ENCODE assay signal across 9 cellular contexts in genomic region chr1:231419738-231420298, GRCh38. TPM values are rescaled to one million over a fixed set of nuclear protein-coding genes. Genes with fewer than 3 reads are reported as not detected.
A peak's percentile ranks its signal among the peaks of the same experiment; 100 is the strongest.
DNase-seq lines count a peak whose midpoint lies in the region; ATAC-seq and TF ChIP-seq lines count a peak whose summit lies in the region.
"Had no signal": no experiment of that assay in that cellular context is flagged by ENCODE, and none has a peak within 500 bp of the region (broad histone marks: within the 10 kb centered on the region; RNA-seq: fewer than 3 reads in every experiment).

No MANE protein-coding gene starts in this region.

- CTCF ChIA-PET in HCT116 (lab: Charles Lee): no interaction called here

- H3K79me2 ChIP-seq in HCT116 (ENCODE audit: insufficient read depth, low read length): peaks cover 65% of the 10 kb centered on the region

- H3K36me3 Mint-ChIP-seq in T-helper 2 cell treated with Interferon-gamma antibody and Interleukin-4, amounts not matched to agents 5 μg/mL and 100 μg/mL, for 36 hours (ENCODE audit: low read depth): peaks cover 32% of the 10 kb centered on the region

- peaks cover 18 to 49% of the 10 kb centered on the region in 2 experiments; a peak in 3 of 4 replicates for H3K4me1 ChIP-seq in HCT116 (ENCODE audit: control insufficient read depth in 1 of 2, insufficient read depth in 2 of 2, low read length in 2 of 2)

- RAD21 ChIA-PET in HCT116 (lab: Charles Lee; ENCODE audit: low non-redundant PET in 1 of 2, low total read pairs in 2 of 2, uncharacterized antibody in 2 of 2, unreplicated experiment in 2 of 2): no interaction called here

- peaks cover 14% of the 10 kb centered on the region; the same call in 1 of the 2 replicates for H4K20me1 ChIP-seq in HCT116 (ENCODE audit: insufficient read depth)

- H3K27ac Mint-ChIP-seq in T-helper 2 cell treated with Interferon-gamma antibody and Interleukin-4, amounts not matched to agents 5 μg/mL and 100 μg/mL, for 36 hours: peak overlapping the region; percentile 73

- no peak for TF ChIP-seq POLR2A in HCT116 (IDR thresholded peaks at IDR 0.05; ENCODE audit: borderline replicate concordance, extremely low read depth, insufficient read depth, insufficient read length)

- no peak for ATAC-seq in HCT116

- no peak overlapping the region for H3K27ac ChIP-seq in HCT116 (ENCODE audit: low read depth, low read length)
- peak overlapping the region in 18 of 21 experiments; percentile 10 to 99 (median 96) for H3K27ac ChIP-seq in skin epidermis

- peaks cover 14% of the 10 kb centered on the region for H3K27me3 Mint-ChIP-seq in T-helper 2 cell treated with Interferon-gamma antibody and Interleukin-4, amounts not matched to agents 5 μg/mL and 100 μg/mL, for 36 hours (ENCODE audit: low read depth)

- no peak for TF ChIP-seq CTCF in HCT116 (IDR thresholded peaks at IDR 0.05 in 2 of 3, conservative IDR thresholded peaks at IDR 0.05 in 1 of 3; ENCODE audit: borderline replicate concordance in 1 of 3, insufficient read depth in 1 of 3, low read depth in 2 of 3, low read length in 2 of 3)
- no peak for TF ChIP-seq CTCF in fibroblast of the aortic adventitia (IDR thresholded peaks at IDR 0.05; ENCODE audit: insufficient read depth, low read length)

- H3K4me1 Mint-ChIP-seq in T-helper 2 cell treated with Interferon-gamma antibody and Interleukin-4, amounts not matched to agents 5 μg/mL and 100 μg/mL, for 36 hours (ENCODE audit: low read depth): peaks cover 46% of the 10 kb centered on the region

- peak overlapping the region; percentile 87 for H3K4me2 ChIP-seq in HCT116 (ENCODE audit: low read length)

- no peaks in the 10 kb centered on the region for H3K9me2 ChIP-seq in HCT116 (ENCODE audit: insufficient read depth)

- peak overlapping the region; percentile 97 for H3K4me3 Mint-ChIP-seq in T-helper 2 cell treated with Interferon-gamma antibody and Interleukin-4, amounts not matched to agents 5 μg/mL and 100 μg/mL, for 36 hours

- no peak for TF ChIP-seq RAD21 in HCT116 (IDR thresholded peaks at IDR 0.05; ENCODE audit: low read depth)

- intact Hi-C loops in HCT116 (cut with micrococcal nuclease): no loop called here

- no TSS peak for BruUV-seq in HCT116 (replicated peaks; lab: Mats Ljungman, UMichigan)

- H3K9me3 ChIP-seq in HCT116 (ENCODE audit: control insufficient read depth in 1 of 2, insufficient read depth in 1 of 2, low read depth in 1 of 2, low read length in 2 of 2): no peaks in the 10 kb centered on the region

- H3K4me3 ChIP-seq in HCT116 (replicated peaks in 1 of 2; ENCODE audit: low read depth in 1 of 2, low read length in 2 of 2) (peak overlapping the region; percentile 78 to 84), fibroblast of the aortic adventitia (ENCODE audit: low read depth, low read length) (peak overlapping the region; percentile 82), skin epidermis (peak overlapping the region; percentile 57 to 92 (median 82))

- H3K27me3 ChIP-seq in HCT116 (ENCODE audit: insufficient read depth, low read length): no peaks in the 10 kb centered on the region

- POLR2A ChIA-PET in HCT116 (lab: Charles Lee): no interaction called here

- no peaks in the 10 kb centered on the region for H3K9me3 Mint-ChIP-seq in T-helper 2 cell treated with Interferon-gamma antibody and Interleukin-4, amounts not matched to agents 5 μg/mL and 100 μg/mL, for 36 hours

- peak overlapping the region; percentile 76 for H3K9ac ChIP-seq in HCT116 (ENCODE audit: low read length)

- no peak overlapping the region for H2AFZ ChIP-seq in HCT116 (ENCODE audit: low read depth, low read length, poor library complexity, severe bottlenecking)

- DNase-seq in HCT116 (ENCODE audit: low read depth, low spot score): no peak
- DNase-seq in T-helper 2 cell treated with Interferon-gamma antibody and Interleukin-4, amounts not matched to agents 5 μg/mL and 100 μg/mL, for 36 hours (ENCODE audit: low spot score): no peak
- DNase-seq in fibroblast of the aortic adventitia (ENCODE audit: low read depth): no peak
- no peak for DNase-seq in activated effector memory CD4-positive, alpha-beta T cell treated with anti-CD3 and anti-CD28 coated beads, Interleukin-2, amount 50 U/mL, for 16 hours
- no peak for DNase-seq in NCI-H524 treated with DMSO at 0.1 percent for 48 hours (lab: John Stamatoyannopoulos, UW)
- no peak for DNase-seq in NCI-H2107 (lab: John Stamatoyannopoulos, UW)
- DNase-seq in DMS79 (lab: John Stamatoyannopoulos, UW): no peak
- DNase-seq: NCI-H510A had no signal

- peaks cover 0 to 21% of the 10 kb centered on the region in 2 experiments; a peak in 1 of 4 replicates for H3K36me3 ChIP-seq in HCT116 (ENCODE audit: control insufficient read depth in 1 of 2, insufficient read depth in 2 of 2, low read length in 2 of 2)

TF ChIP-seq in HCT116, 20 proteins besides CTCF, POLR2A, EP300 and RAD21:
- TF ChIP-seq SRF (IDR thresholded peaks at IDR 0.05; ENCODE audit: low read depth): no peak
- TF ChIP-seq ZBTB33 (IDR thresholded peaks at IDR 0.05; ENCODE audit: extremely low read depth, insufficient replicate concordance, low read length): no peak
- TF ChIP-seq EZH2phosphoT487 (IDR thresholded peaks at IDR 0.05; ENCODE audit: borderline replicate concordance): no peak
- TF ChIP-seq TCF7L2 (IDR thresholded peaks at IDR 0.05; ENCODE audit: borderline replicate concordance, extremely low read depth, insufficient read depth, insufficient read length): no peak
- no peak for TF ChIP-seq CBX3 (IDR thresholded peaks at IDR 0.05; ENCODE audit: low read depth)
- TF ChIP-seq CEBPB (IDR thresholded peaks at IDR 0.05; ENCODE audit: low read depth): no peak
- TF ChIP-seq EGR1 (IDR thresholded peaks at IDR 0.05; ENCODE audit: low read depth): no peak
- TF ChIP-seq ZNF274 (IDR thresholded peaks at IDR 0.05; ENCODE audit: low read depth, low read length): no peak
- TF ChIP-seq YY1 (IDR thresholded peaks at IDR 0.05; ENCODE audit: extremely low read depth, insufficient replicate concordance, low read depth, low read length): no peak
- no peak for TF ChIP-seq SP1 (IDR thresholded peaks at IDR 0.05; ENCODE audit: low read depth)
- TF ChIP-seq ZFX (IDR thresholded peaks at IDR 0.05): no peak
- TF ChIP-seq REST (IDR thresholded peaks at IDR 0.05; ENCODE audit: low read depth): no peak
- no peak for TF ChIP-seq MAX (IDR thresholded peaks at IDR 0.05)
- no peak for TF ChIP-seq EZH2 (IDR thresholded peaks at IDR 0.05)
- no peak for TF ChIP-seq FOSL1 (IDR thresholded peaks at IDR 0.05; ENCODE audit: low read depth)
- no peak for TF ChIP-seq POLR2AphosphoS5 (IDR thresholded peaks at IDR 0.05; ENCODE audit: low read depth, low read length)
- TF ChIP-seq SIN3A (IDR thresholded peaks at IDR 0.05; ENCODE audit: low read depth): no peak
- TF ChIP-seq ELF1 (IDR thresholded peaks at IDR 0.05; ENCODE audit: borderline replicate concordance, low read depth): no peak
- no peak for TF ChIP-seq JUND (IDR thresholded peaks at IDR 0.05)
- no peak for TF ChIP-seq ATF3 (IDR thresholded peaks at IDR 0.05)

RNA-seq across cellular contexts. Expression of gene EGLN1, which starts 2.3 kb away (rescaled TPM):
- total RNA-seq in HCT116 (2021; ENCODE audit: unreplicated experiment) (27.1 TPM), fibroblast of the aortic adventitia (ENCODE audit: low replicate concordance) (31.2 and 44.1 TPM in 2 replicates)
- polyA plus RNA-seq in HCT116 (2012): 21.8 and 28.5 TPM in 2 replicates
